Comparison of ENCODE assay signal across 9 cellular contexts in the genomic region with DNA sequence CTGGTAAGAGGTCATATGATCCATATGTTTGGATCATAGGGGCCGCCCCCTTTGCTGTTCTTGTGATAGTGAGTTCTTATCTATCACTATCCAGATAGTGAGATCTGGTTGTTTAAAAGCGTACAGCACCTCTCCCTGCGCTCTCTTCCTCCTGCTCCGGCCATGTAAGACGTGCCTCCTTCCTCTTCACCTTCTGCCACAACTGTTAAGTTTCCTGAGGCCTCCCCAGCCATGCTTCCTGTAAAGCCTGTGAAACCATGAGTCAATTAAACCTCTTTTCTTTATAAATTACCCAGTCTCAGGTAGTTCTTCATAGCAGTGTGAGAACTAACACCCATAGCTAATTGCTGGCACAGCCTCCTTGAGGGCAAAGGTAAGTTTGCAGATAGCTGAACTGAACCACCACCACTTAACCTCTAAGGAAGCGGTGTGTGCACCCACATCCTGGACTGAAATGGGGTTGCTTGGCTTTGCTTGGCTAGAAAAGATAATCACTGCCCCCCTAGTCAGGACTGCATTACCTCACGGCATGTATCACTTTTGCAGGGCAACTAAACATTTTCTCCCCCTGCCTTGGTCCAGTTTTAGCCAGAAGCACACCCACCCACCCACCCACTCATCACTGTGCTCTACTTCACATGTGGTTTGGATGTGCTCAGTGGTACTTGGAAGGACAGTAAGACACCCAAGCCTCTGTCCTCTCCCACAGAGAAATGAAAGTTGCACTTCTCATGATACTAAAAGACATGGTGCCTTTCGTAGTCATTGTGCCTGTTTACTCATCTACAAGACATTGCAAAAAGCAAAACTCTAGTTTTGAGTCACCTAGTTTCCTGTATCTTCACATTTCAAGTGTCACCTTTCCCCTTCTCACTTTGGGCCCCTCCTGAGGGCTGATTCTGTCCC. TPM values are rescaled to one million over a fixed set of nuclear protein-coding genes. Genes with fewer than 3 reads are reported as not detected.
DNase-seq lines count a peak whose midpoint lies in the region; ATAC-seq and TF ChIP-seq lines count a peak whose summit lies in the region.
"Had no signal": no experiment of that assay in that cellular context is flagged by ENCODE, and none has a peak within 500 bp of the region (broad histone marks: within the 10 kb centered on the region; RNA-seq: fewer than 3 reads in every experiment).

No MANE protein-coding gene starts in this region.

- H2BK5ac ChIP-seq in trophoblast cell (ENCODE audit: low read depth, low read length, poor library complexity): no peak overlapping the region

- intact Hi-C loops in posterior vena cava (cut with DNase I): loop anchor here in 1 of 2 donors (10.0 kb wide), 1 partner anchor 95 kb away; no protein-coding TSS in a partner anchor

- no peak overlapping the region for H2BK120ac ChIP-seq in trophoblast cell (ENCODE audit: insufficient read depth, low read length, poor library complexity)

- no peak overlapping the region for H3K18ac ChIP-seq in trophoblast cell (ENCODE audit: low read length)

- no peaks in the 10 kb centered on the region for H3K27me3 Mint-ChIP-seq in type B pancreatic cell

- H3K9me3 ChIP-seq in suprapubic skin (no peaks in the 10 kb centered on the region), trophoblast cell (ENCODE audit: insufficient read depth, low read depth, low read length) (no peaks in the 10 kb centered on the region)

- peak; percentile 77 to 81 for DNase-seq in activated T-cell treated with anti-CD3 and anti-CD28 coated beads, Interleukin-2, amount 50 U/mL, for 48 hours
- peak; percentile 25 for DNase-seq in stimulated activated CD4-positive, alpha-beta T cell treated with anti-CD3 and anti-CD28 coated beads, Interleukin-4, amount 100 ng/mL, for 1 hour
- DNase-seq in posterior vena cava (ENCODE audit: low spot score): no peak
- no peak for DNase-seq in type B pancreatic cell (ENCODE audit: extremely low spot score, unreplicated experiment)
- DNase-seq in suprapubic skin (ENCODE audit: low spot score in 2 of 2): no peak
- no peak for DNase-seq in trophoblast cell

- no peak for TF ChIP-seq EP300 in suprapubic skin (IDR thresholded peaks at IDR 0.05)

- peaks cover 6% of the 10 kb centered on the region for H3K4me1 Mint-ChIP-seq in type B pancreatic cell (ENCODE audit: unreplicated experiment)

- no peaks in the 10 kb centered on the region for H3K79me1 ChIP-seq in trophoblast cell (ENCODE audit: low read length)

- no peak overlapping the region for H3K4me2 ChIP-seq in trophoblast cell (ENCODE audit: low read length)

- H3K27ac Mint-ChIP-seq in type B pancreatic cell: no peak overlapping the region

- no peak overlapping the region for H3K9ac ChIP-seq in trophoblast cell (ENCODE audit: low read length)

- H3K4me1 ChIP-seq in suprapubic skin (peaks cover 18% of the 10 kb centered on the region), trophoblast cell (ENCODE audit: control insufficient read depth in 1 of 2, insufficient read depth in 2 of 2, low read length in 2 of 2) (peaks cover 3 to 5% of the 10 kb centered on the region in 2 experiments)

- H2BK12ac ChIP-seq in trophoblast cell (ENCODE audit: low read length): no peak overlapping the region

- ATAC-seq in GM19397 (IDR thresholded peaks at IDR 0.05; ENCODE audit: unreplicated experiment) (peak; percentile 75), HG03378 (IDR thresholded peaks at IDR 0.05; ENCODE audit: unreplicated experiment) (peak; percentile 83)

- H3K27me3 ChIP-seq in suprapubic skin (no peaks in the 10 kb centered on the region), trophoblast cell (ENCODE audit: insufficient read depth, low read length) (no peaks in the 10 kb centered on the region)

- no peaks in the 10 kb centered on the region for H3K79me2 ChIP-seq in trophoblast cell (ENCODE audit: control insufficient read depth, insufficient read depth, low read length, poor library complexity)

- H2AK5ac ChIP-seq in trophoblast cell (ENCODE audit: low read length): no peak overlapping the region

- H3K27ac ChIP-seq in suprapubic skin (no peak overlapping the region), trophoblast cell (ENCODE audit: low read depth, low read length) (no peak overlapping the region)

- no peak overlapping the region for H3K14ac ChIP-seq in trophoblast cell (ENCODE audit: low read length)

- H3K4ac ChIP-seq in trophoblast cell (ENCODE audit: low read depth, low read length): no peak overlapping the region

- no peak overlapping the region for H4K12ac ChIP-seq in trophoblast cell (ENCODE audit: low read depth, low read length)

- TF ChIP-seq POLR2A in suprapubic skin (IDR thresholded peaks at IDR 0.05): no peak

- no peak overlapping the region for H2AFZ ChIP-seq in trophoblast cell (ENCODE audit: insufficient read depth, low read length, poor library complexity)

- no peak overlapping the region for H4K8ac ChIP-seq in trophoblast cell (ENCODE audit: low read depth, low read length)

- TF ChIP-seq CTCF in type B pancreatic cell (conservative IDR thresholded peaks at IDR 0.05) (no peak), suprapubic skin (IDR thresholded peaks at IDR 0.05) (no peak)

- H3K36me3 Mint-ChIP-seq in type B pancreatic cell: peaks cover 35% of the 10 kb centered on the region

- H3K36me3 ChIP-seq in suprapubic skin (peaks cover 63% of the 10 kb centered on the region), trophoblast cell (ENCODE audit: control insufficient read depth in 1 of 2, insufficient read depth in 2 of 2, low read length in 2 of 2) (peaks cover 23 to 48% of the 10 kb centered on the region in 2 experiments)

- H3K4me3 ChIP-seq in suprapubic skin: no peak overlapping the region
- H3K4me3 ChIP-seq in trophoblast cell (ENCODE audit: low read depth, low read length): no peak overlapping the region

- WGBS in suprapubic skin: 92% methylated on average over 8 of the region's 8 CpGs
- WGBS in trophoblast cell (ENCODE audit: extremely low coverage, insufficient coverage, insufficient read length): no CpG with 5 or more reads among the region's 8 CpGs

- no peak overlapping the region for H3K4me3 Mint-ChIP-seq in type B pancreatic cell

- H3K23ac ChIP-seq in trophoblast cell (ENCODE audit: low read length): no peak overlapping the region

- H3K9me3 Mint-ChIP-seq in type B pancreatic cell: no peaks in the 10 kb centered on the region

- H4K91ac ChIP-seq in trophoblast cell (ENCODE audit: low read depth, low read length): no peak overlapping the region

RNA-seq across cellular contexts. Expression of a gene that starts 23.1 kb away (rescaled TPM):
- total RNA-seq in posterior vena cava (1 to 10 TPM; 5.9 to 9.3 TPM), type B pancreatic cell (ENCODE audit: low replicate concordance) (0.48 and 0.95 TPM in 2 replicates), suprapubic skin (1 to 10 TPM; 3.3 to 6.8 (median 5.5) TPM)
- 0.08 and 0.11 TPM in 2 replicates for polyA plus RNA-seq in trophoblast cell (2013)
- total RNA-seq: glomerular endothelial cell had no signal

RNA-seq across cellular contexts. Expression of a gene that starts 33.2 kb away (rescaled TPM):
- total RNA-seq in posterior vena cava (10 to 100 TPM; 69.3 to 80.5 TPM), type B pancreatic cell (ENCODE audit: low replicate concordance) (60.3 and 90.2 TPM in 2 replicates), suprapubic skin (10 to 100 TPM; 28.2 to 39.0 (median 31.7) TPM)
- polyA plus RNA-seq in trophoblast cell (2013): 116 and 119 TPM in 2 replicates

RNA-seq across cellular contexts. Expression of a gene that starts 36.3 kb away (rescaled TPM):
- total RNA-seq in posterior vena cava (10 to 100 TPM; 85.3 to 88.4 TPM), type B pancreatic cell (ENCODE audit: low replicate concordance) (143 and 144 TPM in 2 replicates), suprapubic skin (100 to 1,000 TPM; 195 to 277 (median 229) TPM)
- 429 and 430 TPM in 2 replicates for polyA plus RNA-seq in trophoblast cell (2013)

RNA-seq across cellular contexts. Expression of a gene that starts 59.7 kb away (rescaled TPM):
- total RNA-seq in posterior vena cava (10 to 100 TPM; 13.7 to 16.8 TPM), type B pancreatic cell (ENCODE audit: low replicate concordance) (21.5 and 40.2 TPM in 2 replicates), suprapubic skin (10 to 100 TPM in 1 of 4 donors, 1 to 10 TPM in 3; 7.4 to 12.1 (median 7.5) TPM)
- polyA plus RNA-seq in trophoblast cell (2013): 58.3 and 60.8 TPM in 2 replicates

Comparison
In these comparisons a context has a peak if more than half of its experiments do, and no peak if none do; other contexts are left out.
1. DNase-seq: peak in activated T-cell treated with anti-CD3 and anti-CD28 coated beads, Interleukin-2, amount 50 U/mL, for 48 hours (2 of 2) and stimulated activated CD4-positive, alpha-beta T cell treated with anti-CD3 and anti-CD28 coated beads, Interleukin-4, amount 100 ng/mL, for 1 hour (single experiment); none in posterior vena cava (single experiment), type B pancreatic cell (single experiment), suprapubic skin (0 of 2) and trophoblast cell (0 of 2).